In the genomic region with DNA sequence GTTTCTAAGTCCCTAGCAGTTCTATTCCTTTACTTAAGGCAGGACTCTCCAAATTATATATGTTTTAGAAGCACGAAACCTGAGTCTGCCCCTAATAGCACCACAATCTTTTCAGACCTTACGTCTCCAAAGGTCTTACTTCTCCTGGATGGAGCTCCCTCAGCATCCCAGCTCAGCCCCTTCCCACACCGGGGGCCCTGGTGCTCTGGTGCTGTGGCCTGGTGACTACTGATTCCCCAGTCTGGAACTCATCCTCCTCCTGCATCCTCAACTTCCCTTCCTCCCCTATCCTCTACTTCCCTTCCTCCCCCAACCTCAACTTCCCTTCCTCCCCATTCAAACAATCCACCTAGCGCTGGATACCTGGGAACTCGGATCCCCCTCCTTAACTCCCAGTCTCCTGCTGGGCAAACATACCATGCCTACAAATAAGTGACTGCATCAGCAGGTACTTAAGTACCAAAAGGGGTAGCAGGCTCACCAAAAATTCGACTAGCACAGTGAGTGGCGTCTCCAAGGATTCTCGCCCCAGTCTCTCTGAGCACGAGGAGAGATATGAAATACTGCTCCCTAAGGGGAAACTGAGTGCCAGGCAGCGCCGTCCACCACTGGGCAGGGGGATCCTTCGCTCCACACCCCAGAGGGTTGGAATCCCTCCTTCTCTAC, we compare ENCODE assay signal across 10 cellular contexts. TPM values are rescaled to one million over a fixed set of nuclear protein-coding genes. Genes with fewer than 3 reads are reported as not detected.
DNase-seq lines count a peak whose midpoint lies in the region; FAIRE-seq and TF ChIP-seq lines count a peak whose summit lies in the region.
"Had no signal": no experiment of that assay in that cellular context is flagged by ENCODE, and none has a peak within 500 bp of the region (broad histone marks: within the 10 kb centered on the region; RNA-seq: fewer than 3 reads in every experiment).

No MANE protein-coding gene starts in this region.

- peak overlapping the region; percentile 16 to 65 (median 34) for H3K4me3 ChIP-seq in esophagus squamous epithelium
- H3K4me3 ChIP-seq in rectal smooth muscle tissue (ENCODE audit: low read length): peak overlapping the region; percentile 37
- H3K4me3 ChIP-seq: K562 had no signal

- no peak for FAIRE-seq in H54 (lab: Jason Lieb, UNC)
- FAIRE-seq: K562 had no signal

- 48 to 55% methylated on average over 6 to 9 of the region's 12 CpGs for WGBS in esophagus squamous epithelium, 2 donors

- TF ChIP-seq CTCF in esophagus squamous epithelium (IDR thresholded peaks at IDR 0.05): no peak

- DNase-seq in DMS114 treated with DMSO at 0.1 percent for 48 hours (lab: John Stamatoyannopoulos, UW; ENCODE audit: unreplicated experiment) (peak; percentile 15), NCI-H1694 (lab: John Stamatoyannopoulos, UW) (peak; percentile 46), esophagus squamous epithelium (lab: John Stamatoyannopoulos, UW) (no peak), NCI-H2196 (lab: John Stamatoyannopoulos, UW; ENCODE audit: unreplicated experiment) (no peak), H54 (ENCODE audit: insufficient read length, low spot score) (no peak)
- no peak for DNase-seq in activated CD4-positive, alpha-beta T cell treated with anti-CD3 and anti-CD28 coated beads, Interleukin-2, amount 50 U/mL, for 48 hours
- DNase-seq: activated B cell treated with CpG ODN at 0.5 μM for 24 hours; activated naive CD4-positive, alpha-beta T cell treated with Interleukin-2 at 50 U/mL for 16 hours had no signal

- intact Hi-C loops in esophagus squamous epithelium (cut with DNase I): no loop called here

- H3K27ac ChIP-seq in esophagus squamous epithelium (no peak overlapping the region), rectal smooth muscle tissue (ENCODE audit: low read depth, low read length) (no peak overlapping the region)

- H3K27me3 ChIP-seq in esophagus squamous epithelium (peaks cover 0 to 92% (median 2%) of the 10 kb centered on the region in 4 donors), rectal smooth muscle tissue (ENCODE audit: control insufficient read depth, insufficient read depth, low read length) (peaks cover 14% of the 10 kb centered on the region)

- H3K4me1 ChIP-seq in esophagus squamous epithelium: peaks cover 0 to 16% (median 0%) of the 10 kb centered on the region in 3 donors
- no peaks in the 10 kb centered on the region for H3K4me1 ChIP-seq in rectal smooth muscle tissue (ENCODE audit: control insufficient read depth, insufficient read depth, low read length)

- H3K9me3 ChIP-seq in esophagus squamous epithelium: no peaks in the 10 kb centered on the region

- no peak overlapping the region for H3K9ac ChIP-seq in rectal smooth muscle tissue (ENCODE audit: low read length)

- TF ChIP-seq POLR2A in esophagus squamous epithelium (IDR thresholded peaks at IDR 0.05): no peak
- TF ChIP-seq POLR2A in H54 (IDR thresholded peaks at IDR 0.05; ENCODE audit: low read depth, low read length): no peak

- no peaks in the 10 kb centered on the region for H3K36me3 ChIP-seq in esophagus squamous epithelium
- no peaks in the 10 kb centered on the region for H3K36me3 ChIP-seq in rectal smooth muscle tissue (ENCODE audit: control insufficient read depth, insufficient read depth, low read length)

RNA-seq across cellular contexts. Expression of a gene that starts 0.8 kb away (rescaled TPM):
- total RNA-seq in esophagus squamous epithelium: not detected
- total RNA-seq: activated B cell treated with CpG ODN at 0.5 μM for 24 hours, K562 had no signal

RNA-seq across cellular contexts. Expression of a gene that starts 30.9 kb away (rescaled TPM):
- 10 to 100 TPM in 2 of 4 donors, 1 to 10 TPM in 2; 1.6 to 23.7 (median 7.7) TPM for total RNA-seq in esophagus squamous epithelium

Comparison
In these comparisons a context has a peak if more than half of its experiments do, and no peak if none do; other contexts are left out.
1. DNase-seq: peak in DMS114 treated with DMSO at 0.1 percent for 48 hours (single experiment) and NCI-H1694 (single experiment); none in esophagus squamous epithelium (single experiment), activated CD4-positive, alpha-beta T cell treated with anti-CD3 and anti-CD28 coated beads, Interleukin-2, amount 50 U/mL, for 48 hours (0 of 2), NCI-H2196 (single experiment) and H54 (single experiment).